8 cellular contexts compared by ENCODE assay signal in the genomic region with DNA sequence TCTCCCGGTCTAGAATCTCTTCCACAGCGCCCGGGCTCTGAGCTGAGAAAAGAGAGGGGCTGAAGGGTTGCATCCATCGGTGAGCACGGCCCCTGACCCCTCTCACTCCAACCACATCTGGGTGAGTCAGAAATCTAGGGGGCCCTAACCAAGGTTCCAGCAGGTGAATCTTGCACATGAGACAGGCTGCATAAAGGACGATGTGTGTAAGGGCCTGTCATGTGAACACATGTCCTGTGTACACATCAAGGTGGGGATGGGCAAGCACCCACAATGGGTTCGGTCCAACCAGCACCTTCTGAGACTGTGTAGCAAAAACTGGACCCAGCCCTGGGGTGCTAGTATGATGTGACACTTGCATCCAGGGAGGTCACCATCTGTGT. TPM values are rescaled to one million over a fixed set of nuclear protein-coding genes. Genes with fewer than 3 reads are reported as not detected.
DNase-seq lines count a peak whose midpoint lies in the region; ATAC-seq, FAIRE-seq and TF ChIP-seq lines count a peak whose summit lies in the region.

No MANE protein-coding gene starts in this region.

- peaks cover 11% of the 10 kb centered on the region for H3K79me1 ChIP-seq in H1 (ENCODE audit: low read depth, low read length)

- H3K27me3 ChIP-seq in BLaER1 (no peaks in the 10 kb centered on the region), OCI-LY1 (ENCODE audit: insufficient read depth, low read length) (no peaks in the 10 kb centered on the region), H1 (replicated peaks in 1 of 4; ENCODE audit: control insufficient read depth in 3 of 4, extremely low read depth in 1 of 4, insufficient read depth in 3 of 4, low read length in 3 of 4) (no peaks in the 10 kb centered on the region), neural cell (ENCODE audit: insufficient read depth, low read depth, low read length) (no peaks in the 10 kb centered on the region)

- TF ChIP-seq POLR2A in H1 (IDR thresholded peaks at IDR 0.05; ENCODE audit: control extremely low read depth in 1 of 2, low read depth in 2 of 2, low read length in 2 of 2): no peak

- TF ChIP-seq CTCF in OCI-LY1 (IDR thresholded peaks at IDR 0.05; ENCODE audit: low read length) (no peak), H1 (IDR thresholded peaks at IDR 0.05; ENCODE audit: control extremely low read depth in 1 of 3, insufficient read depth in 1 of 3, low read depth in 1 of 3, low read length in 3 of 3) (no peak), neural cell (IDR thresholded peaks at IDR 0.05; ENCODE audit: poor library complexity, severe bottlenecking) (no peak)

- TF ChIP-seq RAD21 in H1 (IDR thresholded peaks at IDR 0.05 in 1 of 2, conservative IDR thresholded peaks at IDR 0.05 in 1 of 2; ENCODE audit: low read depth in 2 of 2, low read length in 2 of 2) (no peak), neural cell (conservative IDR thresholded peaks at IDR 0.05) (no peak)

- no peak overlapping the region for H3K56ac ChIP-seq in H1 (replicated peaks; ENCODE audit: insufficient read length, low read depth, low read length)

- peaks cover 64% of the 10 kb centered on the region for H3K36me3 ChIP-seq in BLaER1
- H3K36me3 ChIP-seq in OCI-LY1 (ENCODE audit: insufficient read depth, low read length): peaks cover 46% of the 10 kb centered on the region
- H3K36me3 ChIP-seq in H1 (ENCODE audit: control insufficient read depth in 2 of 4, insufficient read depth in 4 of 4, low read length in 3 of 4): peaks cover 9 to 24% (median 16%) of the 10 kb centered on the region in 4 experiments; a peak in 7 of 8 replicates
- no peaks in the 10 kb centered on the region for H3K36me3 ChIP-seq in neural cell (ENCODE audit: insufficient read depth, low read length)

- H3K79me2 ChIP-seq in OCI-LY1 (ENCODE audit: insufficient read depth, low read length) (no peaks in the 10 kb centered on the region), H1 (ENCODE audit: control insufficient read depth in 1 of 2, insufficient read depth in 2 of 2, low read length in 2 of 2) (peaks cover 0 to 31% of the 10 kb centered on the region in 2 experiments; a peak in 3 of 4 replicates), neural cell (replicated peaks; ENCODE audit: insufficient read depth, low read length) (peaks cover 30% of the 10 kb centered on the region)

- H3K14ac ChIP-seq in H1 (ENCODE audit: insufficient read length): no peak overlapping the region

- H2AFZ ChIP-seq in OCI-LY1 (ENCODE audit: low read length) (no peak overlapping the region), H1 (ENCODE audit: low read length) (no peak overlapping the region), neural cell (ENCODE audit: low read depth, low read length) (no peak overlapping the region)

- H3F3A ChIP-seq in OCI-LY1 (ENCODE audit: insufficient read depth, low read length): no peaks in the 10 kb centered on the region
- no peaks in the 10 kb centered on the region for H3F3A ChIP-seq in neural cell (ENCODE audit: insufficient read depth, low read length, poor library complexity, severe bottlenecking)

- POLR2A ChIA-PET in H1 (lab: Charles Lee; ENCODE audit: partially characterized antibody): interaction anchor here (1.3 to 1.5 kb wide), 4 partner anchors 13 to 165 kb away, joined by 3 to 5 read pairs (median 4); a partner anchor contains a TSS

- H3K4me2 ChIP-seq in BLaER1: peak overlapping the region; percentile 99
- peak overlapping the region; percentile 68 for H3K4me2 ChIP-seq in OCI-LY1 (ENCODE audit: low read length)
- peak overlapping the region; percentile 90 to 97 for H3K4me2 ChIP-seq in H1 (ENCODE audit: insufficient read depth in 1 of 2, low read depth in 2 of 2, low read length in 2 of 2)
- H3K4me2 ChIP-seq in neural cell (ENCODE audit: low read length): peak overlapping the region; percentile 83

- H2BK5ac ChIP-seq in H1 (ENCODE audit: low read depth, low read length): no peak overlapping the region

- no peak for ATAC-seq in GM18517 (IDR thresholded peaks at IDR 0.05; ENCODE audit: unreplicated experiment)

- peaks cover 22% of the 10 kb centered on the region for H3K23me2 ChIP-seq in H1 (ENCODE audit: low read depth, low read length)

- 97% methylated on average over 6 of the region's 7 CpGs; no CpG with 5 or more reads in 1 of the 2 experiments for WGBS in H1 (ENCODE audit: extremely low coverage in 1 of 2, insufficient coverage in 1 of 2, insufficient read length in 1 of 2, insufficient replicate concordance in 2 of 2, low coverage in 1 of 2, low lambda C conversion rate in 2 of 2, missing lambda C conversion rate in 1 of 2), 2 experiments

- peaks cover 54% of the 10 kb centered on the region for H3K4me1 ChIP-seq in BLaER1
- H3K4me1 ChIP-seq in OCI-LY1 (ENCODE audit: insufficient read depth, low read length, severe bottlenecking): peaks cover 26% of the 10 kb centered on the region
- H3K4me1 ChIP-seq in H1 (replicated peaks in 1 of 4; ENCODE audit: control insufficient read depth in 3 of 4, insufficient read depth in 4 of 4, low read length in 3 of 4): peaks cover 0 to 23% (median 9%) of the 10 kb centered on the region in 4 experiments; a peak in 5 of 7 replicates

- H3K18ac ChIP-seq in H1 (ENCODE audit: extremely low read depth, low read length): no peak overlapping the region

- peak overlapping the region; percentile 98 for H3K9ac ChIP-seq in BLaER1
- H3K9ac ChIP-seq in OCI-LY1 (ENCODE audit: low read length): peak overlapping the region; percentile 90
- no peak overlapping the region for H3K9ac ChIP-seq in H1 (replicated peaks in 1 of 4; ENCODE audit: extremely low read depth in 1 of 4, low read depth in 3 of 4, low read length in 3 of 4)
- H3K9ac ChIP-seq in neural cell (ENCODE audit: low read length): peak overlapping the region; percentile 98

- no peaks in the 10 kb centered on the region for H3K9me2 ChIP-seq in OCI-LY1 (ENCODE audit: low read depth, low read length)
- H3K9me2 ChIP-seq in neural cell (ENCODE audit: insufficient read depth, low read length): no peaks in the 10 kb centered on the region

- H2BK15ac ChIP-seq in H1 (ENCODE audit: low read length): no peak overlapping the region

- no peak for FAIRE-seq in H1 (lab: Jason Lieb, UNC)

- no peak for TF ChIP-seq EP300 in H1 (IDR thresholded peaks at IDR 0.05; ENCODE audit: borderline replicate concordance in 1 of 2, low read depth in 2 of 2, low read length in 2 of 2)
- no peak for TF ChIP-seq EP300 in neural cell (conservative IDR thresholded peaks at IDR 0.05; ENCODE audit: poor library complexity, severe bottlenecking)

- no peak overlapping the region for H2BK20ac ChIP-seq in H1 (ENCODE audit: low read length)

- H2BK120ac ChIP-seq in H1 (replicated peaks; ENCODE audit: low read depth, low read length): no peak overlapping the region

- no peak overlapping the region for H2BK12ac ChIP-seq in H1 (ENCODE audit: low read depth, low read length)

- H4K20me1 ChIP-seq in BLaER1 (peaks cover 76% of the 10 kb centered on the region), OCI-LY1 (ENCODE audit: insufficient read depth, low read length) (no peaks in the 10 kb centered on the region), H1 (replicated peaks in 1 of 2; ENCODE audit: control insufficient read depth in 1 of 2, insufficient read depth in 2 of 2, low read length in 2 of 2) (peaks cover 0 to 34% of the 10 kb centered on the region in 2 experiments), neural cell (ENCODE audit: insufficient read depth) (peaks cover 3% of the 10 kb centered on the region)

- H3K27ac ChIP-seq in BLaER1 (peak overlapping the region; percentile 99), OCI-LY1 (ENCODE audit: low read depth, low read length, poor library complexity, severe bottlenecking) (no peak overlapping the region), H1 (ENCODE audit: low read depth, low read length) (no peak overlapping the region), neural cell (ENCODE audit: low read length) (no peak overlapping the region)

- DNase-seq in H1 (ENCODE audit: low read depth in 1 of 2, low spot score in 2 of 2): no peak
- DNase-seq in stimulated activated CD4-positive, alpha-beta T cell treated with anti-CD3 and anti-CD28 coated beads, Interleukin-2, amount 100 ng/mL, for 48 hours: no peak
- no peak for DNase-seq in kidney glomerular epithelial cell (lab: John Stamatoyannopoulos, UW)
- no peak for DNase-seq in A172 (ENCODE audit: low spot score)

- H3K9me3 ChIP-seq in BLaER1: no peaks in the 10 kb centered on the region
- no peaks in the 10 kb centered on the region for H3K9me3 ChIP-seq in OCI-LY1 (ENCODE audit: low read length)
- no peaks in the 10 kb centered on the region for H3K9me3 ChIP-seq in H1 (ENCODE audit: insufficient read depth in 2 of 2, low read depth in 1 of 2, low read length in 1 of 2)
- no peaks in the 10 kb centered on the region for H3K9me3 ChIP-seq in neural cell (ENCODE audit: low read length)

- no peak overlapping the region for H3K4ac ChIP-seq in H1 (replicated peaks; ENCODE audit: insufficient read length, low read depth, low read length)

- no peak overlapping the region for H3K23ac ChIP-seq in H1 (ENCODE audit: insufficient read length)

- H3K4me3 ChIP-seq in BLaER1: peak overlapping the region; percentile 100
- peak overlapping the region; percentile 70 for H3K4me3 ChIP-seq in OCI-LY1 (ENCODE audit: low read depth, low read length, poor library complexity, severe bottlenecking)
- peak overlapping the region in 3 of 4 experiments; percentile 85 to 89 (median 88); a peak in 6 of 8 replicates for H3K4me3 ChIP-seq in H1 (ENCODE audit: extremely low read depth in 1 of 4, insufficient read depth in 2 of 4, low read depth in 3 of 4, low read length in 4 of 4)
- H3K4me3 ChIP-seq in neural cell (ENCODE audit: low read length): peak overlapping the region; percentile 97

- no peak overlapping the region for H4K91ac ChIP-seq in H1 (replicated peaks; ENCODE audit: insufficient read length, low read length)

- H2AK5ac ChIP-seq in H1 (ENCODE audit: low read depth, low read length): no peak overlapping the region

- H4K5ac ChIP-seq in H1 (ENCODE audit: insufficient read length, low read depth, low read length): no peak overlapping the region

- CTCF ChIA-PET in H1 (lab: Charles Lee; ENCODE audit: partially characterized antibody): interaction anchor here (0.9 to 1.4 kb wide), 5 partner anchors 10 to 190 kb away, joined by 3 to 4 read pairs (median 4); no protein-coding TSS in a partner anchor

- no peak overlapping the region for H4K8ac ChIP-seq in H1 (ENCODE audit: extremely low read depth, insufficient read depth, low read length)

RNA-seq across cellular contexts. Expression of a gene that starts 1.2 kb away (rescaled TPM):
- 37.9 and 40.2 TPM in 2 replicates for total RNA-seq in H1 (2021; fragmentation: NEBNext Ultra II Directional; extraction: Animal tissue kit (Norgen Biotek cat#: 25700))
- polyA plus RNA-seq in H1 (2011; rRNA removed) (61.9 and 71.1 TPM in 2 replicates), neural cell (6.7 and 7.6 TPM in 2 replicates)
- 41.0 TPM for polyA plus RNA-seq in H1 (2011; cell fraction: cytosol; rRNA removed)
- 69.5 TPM for polyA plus RNA-seq in H1 (2011; cell fraction: nucleus; rRNA removed)
- 26.7 to 37.3 TPM (median 33.5 TPM) in 4 replicates for polyA plus RNA-seq in H1 (2012, experiment 1 of 2)
- 31.1 TPM for polyA plus RNA-seq in H1 (2012, experiment 2 of 2)
- 21.9 TPM for polyA plus RNA-seq in H1 (2013, experiment 1 of 2)
- 22.9 TPM for polyA plus RNA-seq in H1 (2013, experiment 2 of 2)
- 54.1 and 75.4 TPM in 2 replicates for polyA minus RNA-seq in H1 (2011; rRNA and poly(A)+ RNA removed)
- 20.7 TPM for polyA minus RNA-seq in H1 (2011; cell fraction: cytosol; rRNA and poly(A)+ RNA removed)
- polyA minus RNA-seq in H1 (2011; cell fraction: nucleus; rRNA and poly(A)+ RNA removed): 64.7 TPM
- polyA minus RNA-seq in neural cell: 7.8 and 9.8 TPM in 2 replicates
- total RNA-seq in A172 (2014; rRNA removed; shearing (Covaris generic)): 11.9 and 29.8 TPM in 2 replicates

RNA-seq across cellular contexts. Expression of a gene that starts 1.5 kb away (rescaled TPM):
- 67.0 and 76.7 TPM in 2 replicates for total RNA-seq in H1 (2021; fragmentation: NEBNext Ultra II Directional; extraction: Animal tissue kit (Norgen Biotek cat#: 25700))
- 105 and 123 TPM in 2 replicates for polyA plus RNA-seq in H1 (2011; rRNA removed)
- polyA plus RNA-seq in H1 (2011; cell fraction: cytosol; rRNA removed): 82.4 TPM
- 234 TPM for polyA plus RNA-seq in H1 (2011; cell fraction: nucleus; rRNA removed)
- polyA plus RNA-seq in H1 (2012, experiment 1 of 2): 49.0 to 68.8 TPM (median 62.1 TPM) in 4 replicates
- polyA plus RNA-seq in H1 (2012, experiment 2 of 2): 53.7 TPM
- polyA plus RNA-seq in H1 (2013, experiment 1 of 2): 37.2 TPM
- polyA plus RNA-seq in H1 (2013, experiment 2 of 2): 43.2 TPM
- 82.0 and 141 TPM in 2 replicates for polyA minus RNA-seq in H1 (2011; rRNA and poly(A)+ RNA removed)
- polyA minus RNA-seq in H1 (2011; cell fraction: cytosol; rRNA and poly(A)+ RNA removed): 42.5 TPM
- 82.7 TPM for polyA minus RNA-seq in H1 (2011; cell fraction: nucleus; rRNA and poly(A)+ RNA removed)
- 128 and 152 TPM in 2 replicates for polyA plus RNA-seq in neural cell
- polyA minus RNA-seq in neural cell: 66.2 and 82.0 TPM in 2 replicates
- 276 and 287 TPM in 2 replicates for total RNA-seq in A172 (2014; rRNA removed; shearing (Covaris generic))

RNA-seq across cellular contexts. Expression of a gene that starts 13.1 kb away (rescaled TPM):
- not detected in 2 replicates for total RNA-seq in H1 (2021; fragmentation: NEBNext Ultra II Directional; extraction: Animal tissue kit (Norgen Biotek cat#: 25700))
- not detected in 2 replicates for polyA plus RNA-seq in H1 (2011; rRNA removed)
- not detected for polyA plus RNA-seq in H1 (2011; cell fraction: cytosol; rRNA removed)
- not detected for polyA plus RNA-seq in H1 (2011; cell fraction: nucleus; rRNA removed)
- polyA plus RNA-seq in H1 (2012, experiment 1 of 2): not detected in 4 replicates
- not detected for polyA plus RNA-seq in H1 (2012, experiment 2 of 2)
- polyA plus RNA-seq in H1 (2013, experiment 1 of 2): not detected
- polyA plus RNA-seq in H1 (2013, experiment 2 of 2): not detected
- not detected in 2 replicates for polyA minus RNA-seq in H1 (2011; rRNA and poly(A)+ RNA removed)
- polyA minus RNA-seq in H1 (2011; cell fraction: cytosol; rRNA and poly(A)+ RNA removed): not detected
- polyA minus RNA-seq in H1 (2011; cell fraction: nucleus; rRNA and poly(A)+ RNA removed): not detected
- polyA plus RNA-seq in neural cell: not detected in 2 replicates
- polyA minus RNA-seq in neural cell: not detected in 2 replicates
- not detected in 2 replicates for total RNA-seq in A172 (2014; rRNA removed; shearing (Covaris generic))

RNA-seq across cellular contexts. Expression of a gene that starts 30.1 kb away (rescaled TPM):
- total RNA-seq in H1 (2021; fragmentation: NEBNext Ultra II Directional; extraction: Animal tissue kit (Norgen Biotek cat#: 25700)): 14.3 and 14.6 TPM in 2 replicates
- polyA plus RNA-seq in H1 (2011; rRNA removed): 21.6 and 25.5 TPM in 2 replicates
- polyA plus RNA-seq in H1 (2011; cell fraction: cytosol; rRNA removed): 27.9 TPM
- polyA plus RNA-seq in H1 (2011; cell fraction: nucleus; rRNA removed): 29.0 TPM
- 21.5 to 23.2 TPM (median 22.7 TPM) in 4 replicates for polyA plus RNA-seq in H1 (2012, experiment 1 of 2)
- polyA plus RNA-seq in H1 (2012, experiment 2 of 2): 13.5 TPM
- polyA plus RNA-seq in H1 (2013, experiment 1 of 2): 10.0 TPM
- polyA plus RNA-seq in H1 (2013, experiment 2 of 2): 9.4 TPM
- 13.7 and 14.4 TPM in 2 replicates for polyA minus RNA-seq in H1 (2011; rRNA and poly(A)+ RNA removed)
- 8.9 TPM for polyA minus RNA-seq in H1 (2011; cell fraction: cytosol; rRNA and poly(A)+ RNA removed)
- polyA minus RNA-seq in H1 (2011; cell fraction: nucleus; rRNA and poly(A)+ RNA removed): 11.6 TPM
- 32.9 and 38.8 TPM in 2 replicates for polyA plus RNA-seq in neural cell
- 13.3 and 15.3 TPM in 2 replicates for polyA minus RNA-seq in neural cell
- total RNA-seq in A172 (2014; rRNA removed; shearing (Covaris generic)): 17.5 and 19.7 TPM in 2 replicates

RNA-seq across cellular contexts. Expression of a gene that starts 30.8 kb away (rescaled TPM):
- total RNA-seq in H1 (2021; fragmentation: NEBNext Ultra II Directional; extraction: Animal tissue kit (Norgen Biotek cat#: 25700)): 136 and 141 TPM in 2 replicates
- polyA plus RNA-seq in H1 (2011; rRNA removed): 121 and 130 TPM in 2 replicates
- polyA plus RNA-seq in H1 (2011; cell fraction: cytosol; rRNA removed): 158 TPM
- 84.4 TPM for polyA plus RNA-seq in H1 (2011; cell fraction: nucleus; rRNA removed)
- polyA plus RNA-seq in H1 (2012, experiment 1 of 2): 141 to 163 TPM (median 151 TPM) in 4 replicates
- 136 TPM for polyA plus RNA-seq in H1 (2012, experiment 2 of 2)
- 68.4 TPM for polyA plus RNA-seq in H1 (2013, experiment 1 of 2)
- polyA plus RNA-seq in H1 (2013, experiment 2 of 2): 67.6 TPM
- 65.1 and 83.5 TPM in 2 replicates for polyA minus RNA-seq in H1 (2011; rRNA and poly(A)+ RNA removed)
- polyA minus RNA-seq in H1 (2011; cell fraction: cytosol; rRNA and poly(A)+ RNA removed): 37.7 TPM
- polyA minus RNA-seq in H1 (2011; cell fraction: nucleus; rRNA and poly(A)+ RNA removed): 35.1 TPM
- 174 and 183 TPM in 2 replicates for polyA plus RNA-seq in neural cell
- 88.4 and 105 TPM in 2 replicates for polyA minus RNA-seq in neural cell
- 279 and 376 TPM in 2 replicates for total RNA-seq in A172 (2014; rRNA removed; shearing (Covaris generic))

Comparison
In these comparisons a context has a peak if more than half of its experiments do, and no peak if none do; other contexts are left out.
1. H3K9ac ChIP-seq: peak in BLaER1 (single experiment), OCI-LY1 (single experiment) and neural cell (single experiment); none in H1 (0 of 4).
2. Peak in every context shown above with its lines, with median percentiles within 50 percentile points of each other: H3K4me2 ChIP-seq and H3K4me3 ChIP-seq.